In the genomic region with DNA sequence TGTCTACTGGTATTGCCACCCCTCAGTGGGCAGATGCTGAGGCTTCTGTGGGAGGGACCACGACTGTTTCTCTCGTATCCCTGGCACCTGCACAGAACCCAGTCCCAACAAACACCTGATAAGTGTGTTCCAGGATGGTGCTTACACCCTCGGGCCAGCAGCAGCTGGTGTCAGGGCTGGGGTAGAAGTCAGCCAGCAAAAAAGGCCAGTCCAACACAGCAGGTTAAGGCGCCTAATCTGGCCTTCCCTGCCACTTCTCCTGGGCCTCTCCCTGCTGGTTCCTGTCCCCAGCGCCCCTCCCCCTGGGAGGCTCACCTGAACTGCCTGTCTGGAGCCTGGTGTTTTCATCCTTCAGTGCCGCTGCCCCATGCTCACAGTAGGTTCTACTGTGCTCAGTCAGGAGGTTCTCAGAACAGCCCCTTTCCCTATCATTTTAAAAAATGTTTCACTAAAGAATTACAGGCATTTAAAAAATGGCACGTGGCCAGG, we compare ENCODE assay signal across 1 cellular context.
TF ChIP-seq lines count a peak whose summit lies in the region.

No MANE protein-coding gene starts in this region.

TF ChIP-seq in WTC11, 78 proteins besides CTCF, POLR2A, EP300 and RAD21 (continued from another document):
- TF ChIP-seq FOXP4 (CRISPR knock-in tag; IDR thresholded peaks at IDR 0.05) (no peak), MLX (CRISPR knock-in tag; IDR thresholded peaks at IDR 0.05) (no peak), FOXP1 (CRISPR knock-in tag; IDR thresholded peaks at IDR 0.05; ENCODE audit: borderline replicate concordance) (no peak), CDX4 (CRISPR knock-in tag; IDR thresholded peaks at IDR 0.05; ENCODE audit: borderline replicate concordance) (no peak), JAZF1 (CRISPR knock-in tag; IDR thresholded peaks at IDR 0.05) (no peak), ZNF263 (CRISPR knock-in tag; IDR thresholded peaks at IDR 0.05; ENCODE audit: low read depth) (no peak), ESRRA (CRISPR knock-in tag; IDR thresholded peaks at IDR 0.05; ENCODE audit: borderline replicate concordance) (no peak), ZNF138 (CRISPR knock-in tag; conservative IDR thresholded peaks at IDR 0.05) (no peak), GABPB1 (CRISPR knock-in tag; IDR thresholded peaks at IDR 0.05) (no peak), TEAD1 (CRISPR knock-in tag; IDR thresholded peaks at IDR 0.05) (no peak), RORB (CRISPR knock-in tag; IDR thresholded peaks at IDR 0.05) (no peak)
- TF ChIP-seq, protein P1, sequence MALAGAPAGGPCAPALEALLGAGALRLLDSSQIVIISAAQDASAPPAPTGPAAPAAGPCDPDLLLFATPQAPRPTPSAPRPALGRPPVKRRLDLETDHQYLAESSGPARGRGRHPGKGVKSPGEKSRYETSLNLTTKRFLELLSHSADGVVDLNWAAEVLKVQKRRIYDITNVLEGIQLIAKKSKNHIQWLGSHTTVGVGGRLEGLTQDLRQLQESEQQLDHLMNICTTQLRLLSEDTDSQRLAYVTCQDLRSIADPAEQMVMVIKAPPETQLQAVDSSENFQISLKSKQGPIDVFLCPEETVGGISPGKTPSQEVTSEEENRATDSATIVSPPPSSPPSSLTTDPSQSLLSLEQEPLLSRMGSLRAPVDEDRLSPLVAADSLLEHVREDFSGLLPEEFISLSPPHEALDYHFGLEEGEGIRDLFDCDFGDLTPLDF (CRISPR knock-in tag; IDR thresholded peaks at IDR 0.05): no peak
- TF ChIP-seq, protein P2, sequence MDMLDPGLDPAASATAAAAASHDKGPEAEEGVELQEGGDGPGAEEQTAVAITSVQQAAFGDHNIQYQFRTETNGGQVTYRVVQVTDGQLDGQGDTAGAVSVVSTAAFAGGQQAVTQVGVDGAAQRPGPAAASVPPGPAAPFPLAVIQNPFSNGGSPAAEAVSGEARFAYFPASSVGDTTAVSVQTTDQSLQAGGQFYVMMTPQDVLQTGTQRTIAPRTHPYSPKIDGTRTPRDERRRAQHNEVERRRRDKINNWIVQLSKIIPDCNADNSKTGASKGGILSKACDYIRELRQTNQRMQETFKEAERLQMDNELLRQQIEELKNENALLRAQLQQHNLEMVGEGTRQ (CRISPR knock-in tag; IDR thresholded peaks at IDR 0.05): no peak
